ENCODE assay signal across 1 cellular context in the genomic region with DNA sequence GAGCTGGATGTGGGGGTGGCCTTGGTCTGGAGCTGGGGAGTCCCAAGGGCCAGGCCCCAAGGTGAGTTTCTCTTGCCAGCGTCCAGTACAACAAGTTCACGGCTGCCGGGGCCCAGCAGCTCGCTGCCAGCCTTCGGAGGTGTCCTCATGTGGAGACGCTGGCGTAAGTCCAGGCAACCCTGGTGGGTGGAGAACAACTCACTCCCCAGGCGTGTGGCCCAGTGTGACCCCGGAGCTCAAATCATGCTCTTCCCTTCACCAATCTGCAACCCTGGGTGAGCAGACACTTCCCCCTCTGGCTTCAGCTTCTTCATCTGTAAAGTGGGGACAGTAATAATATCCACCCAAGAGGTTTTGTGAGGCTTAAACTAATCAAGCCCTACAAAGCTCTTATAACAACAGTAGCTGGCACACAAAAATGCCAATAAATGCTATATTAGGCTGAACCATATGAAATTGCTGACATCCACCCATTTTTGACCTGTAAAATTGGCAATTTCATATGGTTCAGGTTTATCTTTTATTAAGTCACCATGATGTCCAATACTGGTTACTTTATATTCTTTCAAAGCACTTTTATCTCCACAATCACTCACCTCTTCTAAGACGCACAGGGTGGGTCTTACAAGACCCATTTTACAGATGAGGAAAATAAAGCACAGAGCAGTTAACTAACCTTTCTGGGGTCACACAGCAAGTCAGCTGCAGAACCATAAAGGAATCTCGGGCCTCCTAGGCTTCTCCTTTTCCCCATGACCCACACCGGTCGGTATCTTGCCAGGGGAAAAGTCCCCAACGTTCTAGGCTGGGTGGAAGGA.
TF ChIP-seq lines count a peak whose summit lies in the region.

No MANE protein-coding gene starts in this region.

TF ChIP-seq in IMR-90, 13 proteins besides CTCF, POLR2A, EP300 and RAD21:
- TF ChIP-seq, protein P1, sequence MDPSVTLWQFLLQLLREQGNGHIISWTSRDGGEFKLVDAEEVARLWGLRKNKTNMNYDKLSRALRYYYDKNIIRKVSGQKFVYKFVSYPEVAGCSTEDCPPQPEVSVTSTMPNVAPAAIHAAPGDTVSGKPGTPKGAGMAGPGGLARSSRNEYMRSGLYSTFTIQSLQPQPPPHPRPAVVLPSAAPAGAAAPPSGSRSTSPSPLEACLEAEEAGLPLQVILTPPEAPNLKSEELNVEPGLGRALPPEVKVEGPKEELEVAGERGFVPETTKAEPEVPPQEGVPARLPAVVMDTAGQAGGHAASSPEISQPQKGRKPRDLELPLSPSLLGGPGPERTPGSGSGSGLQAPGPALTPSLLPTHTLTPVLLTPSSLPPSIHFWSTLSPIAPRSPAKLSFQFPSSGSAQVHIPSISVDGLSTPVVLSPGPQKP (IDR thresholded peaks at IDR 0.05; ENCODE audit: borderline replicate concordance, low read depth, low read length), result no peak
